27 cellular contexts compared by ENCODE assay signal in genomic region chr5:109307996-109308395, GRCh38.
"Had no signal": no experiment of that assay in that cellular context is flagged by ENCODE, and none has a peak within 500 bp of the region (broad histone marks: within the 10 kb centered on the region; RNA-seq: fewer than 3 reads in every experiment).

No MANE protein-coding gene starts in this region.

- H3K4me3 ChIP-seq: esophagus squamous epithelium, heart left ventricle had no signal

- ATAC-seq: activated CD4-positive, alpha-beta T cell treated with anti-CD3 and anti-CD28 coated beads for 36 hours; activated CD4-positive, CD25-positive, alpha-beta regulatory T cell treated with anti-CD3 and anti-CD28 coated beads, Interleukin-2, amount 50 U/mL, for 24 hours; activated CD8-positive, alpha-beta memory T cell treated with anti-CD3 and anti-CD28 coated beads, Interleukin-2, amount 10 ng/mL, durations not matched to agents 7 days and 5 days; activated CD8-positive, alpha-beta T cell treated with anti-CD3 and anti-CD28 coated beads, Interleukin-2, amount 10 ng/mL, durations not matched to agents 7 days and 5 days; activated naive CD4-positive, alpha-beta T cell treated with anti-CD3 and anti-CD28 coated beads, Interleukin-2, amount 50 U/mL, for 72 hours; effector memory CD8-positive, alpha-beta T cell; heart left ventricle had no signal

- H3K4me1 ChIP-seq: esophagus squamous epithelium, heart left ventricle had no signal

- H3K27ac ChIP-seq: brain microvascular endothelial cell, esophagus squamous epithelium, heart left ventricle, WERI-Rb-1 had no signal

- H3K36me3 ChIP-seq: brain microvascular endothelial cell, esophagus squamous epithelium, heart left ventricle, WERI-Rb-1 had no signal

- H3K27me3 ChIP-seq: brain microvascular endothelial cell, esophagus squamous epithelium had no signal

- DNase-seq: activated B cell treated with CpG ODN at 0.5 μM for 24 hours; activated CD4-positive, alpha-beta memory T cell treated with anti-CD3 and anti-CD28 coated beads for 36 hours; activated CD4-positive, alpha-beta T cell treated with anti-CD3 and anti-CD28 coated beads for 36 hours; activated CD4-positive, alpha-beta T cell treated with anti-CD3 and anti-CD28 coated beads, Interleukin-2, amount 10 ng/mL, durations not matched to agents 24 days and 14 days; activated CD8-positive, alpha-beta memory T cell treated with anti-CD3 and anti-CD28 coated beads, Interleukin-2, amount 10 ng/mL, durations not matched to agents 7 days and 5 days; activated CD8-positive, alpha-beta memory T cell treated with anti-CD3 and anti-CD28 coated beads, Interleukin-2, amount 50 U/mL, for 4 hours; activated CD8-positive, alpha-beta T cell treated with anti-CD3 and anti-CD28 coated beads, Interleukin-2, amount 10 ng/mL, durations not matched to agents 7 days and 5 days; activated gamma-delta T cell; activated naive CD4-positive, alpha-beta T cell; activated naive CD4-positive, alpha-beta T cell treated with anti-CD3 and anti-CD28 coated beads, Interleukin-2, amount 10 ng/mL, durations not matched to agents 7 days and 5 days; activated naive CD8-positive, alpha-beta T cell treated with anti-CD3 and anti-CD28 coated beads, Interleukin-2, amount 10 ng/mL, durations not matched to agents 7 days and 5 days; activated T-cell treated with anti-CD3 and anti-CD28 coated beads, Interleukin-2, amount 50 U/mL, for 1 hour; activated T-cell treated with anti-CD3 and anti-CD28 coated beads, Interleukin-2, amount 50 U/mL, for 48 hours; brain microvascular endothelial cell; cortex of kidney; dermis blood vessel endothelial cell; effector CD4-positive, alpha-beta T cell; effector memory CD8-positive, alpha-beta T cell; erythroblast; esophagus squamous epithelium; foreskin fibroblast; glutamatergic neuron; heart left ventricle; T-helper 2 cell; WERI-Rb-1 had no signal

- H3K9me3 ChIP-seq: esophagus squamous epithelium, heart left ventricle had no signal
